In genomic region chr11:11422291-11423128, GRCh38 we compare ENCODE assay signal across 1 cellular context.
TF ChIP-seq lines count a peak whose summit lies in the region.

No MANE protein-coding gene starts in this region.

TF ChIP-seq in GM23338, 12 proteins besides CTCF, POLR2A, EP300 and RAD21 (continued from another document):
- TF ChIP-seq, protein P1, sequence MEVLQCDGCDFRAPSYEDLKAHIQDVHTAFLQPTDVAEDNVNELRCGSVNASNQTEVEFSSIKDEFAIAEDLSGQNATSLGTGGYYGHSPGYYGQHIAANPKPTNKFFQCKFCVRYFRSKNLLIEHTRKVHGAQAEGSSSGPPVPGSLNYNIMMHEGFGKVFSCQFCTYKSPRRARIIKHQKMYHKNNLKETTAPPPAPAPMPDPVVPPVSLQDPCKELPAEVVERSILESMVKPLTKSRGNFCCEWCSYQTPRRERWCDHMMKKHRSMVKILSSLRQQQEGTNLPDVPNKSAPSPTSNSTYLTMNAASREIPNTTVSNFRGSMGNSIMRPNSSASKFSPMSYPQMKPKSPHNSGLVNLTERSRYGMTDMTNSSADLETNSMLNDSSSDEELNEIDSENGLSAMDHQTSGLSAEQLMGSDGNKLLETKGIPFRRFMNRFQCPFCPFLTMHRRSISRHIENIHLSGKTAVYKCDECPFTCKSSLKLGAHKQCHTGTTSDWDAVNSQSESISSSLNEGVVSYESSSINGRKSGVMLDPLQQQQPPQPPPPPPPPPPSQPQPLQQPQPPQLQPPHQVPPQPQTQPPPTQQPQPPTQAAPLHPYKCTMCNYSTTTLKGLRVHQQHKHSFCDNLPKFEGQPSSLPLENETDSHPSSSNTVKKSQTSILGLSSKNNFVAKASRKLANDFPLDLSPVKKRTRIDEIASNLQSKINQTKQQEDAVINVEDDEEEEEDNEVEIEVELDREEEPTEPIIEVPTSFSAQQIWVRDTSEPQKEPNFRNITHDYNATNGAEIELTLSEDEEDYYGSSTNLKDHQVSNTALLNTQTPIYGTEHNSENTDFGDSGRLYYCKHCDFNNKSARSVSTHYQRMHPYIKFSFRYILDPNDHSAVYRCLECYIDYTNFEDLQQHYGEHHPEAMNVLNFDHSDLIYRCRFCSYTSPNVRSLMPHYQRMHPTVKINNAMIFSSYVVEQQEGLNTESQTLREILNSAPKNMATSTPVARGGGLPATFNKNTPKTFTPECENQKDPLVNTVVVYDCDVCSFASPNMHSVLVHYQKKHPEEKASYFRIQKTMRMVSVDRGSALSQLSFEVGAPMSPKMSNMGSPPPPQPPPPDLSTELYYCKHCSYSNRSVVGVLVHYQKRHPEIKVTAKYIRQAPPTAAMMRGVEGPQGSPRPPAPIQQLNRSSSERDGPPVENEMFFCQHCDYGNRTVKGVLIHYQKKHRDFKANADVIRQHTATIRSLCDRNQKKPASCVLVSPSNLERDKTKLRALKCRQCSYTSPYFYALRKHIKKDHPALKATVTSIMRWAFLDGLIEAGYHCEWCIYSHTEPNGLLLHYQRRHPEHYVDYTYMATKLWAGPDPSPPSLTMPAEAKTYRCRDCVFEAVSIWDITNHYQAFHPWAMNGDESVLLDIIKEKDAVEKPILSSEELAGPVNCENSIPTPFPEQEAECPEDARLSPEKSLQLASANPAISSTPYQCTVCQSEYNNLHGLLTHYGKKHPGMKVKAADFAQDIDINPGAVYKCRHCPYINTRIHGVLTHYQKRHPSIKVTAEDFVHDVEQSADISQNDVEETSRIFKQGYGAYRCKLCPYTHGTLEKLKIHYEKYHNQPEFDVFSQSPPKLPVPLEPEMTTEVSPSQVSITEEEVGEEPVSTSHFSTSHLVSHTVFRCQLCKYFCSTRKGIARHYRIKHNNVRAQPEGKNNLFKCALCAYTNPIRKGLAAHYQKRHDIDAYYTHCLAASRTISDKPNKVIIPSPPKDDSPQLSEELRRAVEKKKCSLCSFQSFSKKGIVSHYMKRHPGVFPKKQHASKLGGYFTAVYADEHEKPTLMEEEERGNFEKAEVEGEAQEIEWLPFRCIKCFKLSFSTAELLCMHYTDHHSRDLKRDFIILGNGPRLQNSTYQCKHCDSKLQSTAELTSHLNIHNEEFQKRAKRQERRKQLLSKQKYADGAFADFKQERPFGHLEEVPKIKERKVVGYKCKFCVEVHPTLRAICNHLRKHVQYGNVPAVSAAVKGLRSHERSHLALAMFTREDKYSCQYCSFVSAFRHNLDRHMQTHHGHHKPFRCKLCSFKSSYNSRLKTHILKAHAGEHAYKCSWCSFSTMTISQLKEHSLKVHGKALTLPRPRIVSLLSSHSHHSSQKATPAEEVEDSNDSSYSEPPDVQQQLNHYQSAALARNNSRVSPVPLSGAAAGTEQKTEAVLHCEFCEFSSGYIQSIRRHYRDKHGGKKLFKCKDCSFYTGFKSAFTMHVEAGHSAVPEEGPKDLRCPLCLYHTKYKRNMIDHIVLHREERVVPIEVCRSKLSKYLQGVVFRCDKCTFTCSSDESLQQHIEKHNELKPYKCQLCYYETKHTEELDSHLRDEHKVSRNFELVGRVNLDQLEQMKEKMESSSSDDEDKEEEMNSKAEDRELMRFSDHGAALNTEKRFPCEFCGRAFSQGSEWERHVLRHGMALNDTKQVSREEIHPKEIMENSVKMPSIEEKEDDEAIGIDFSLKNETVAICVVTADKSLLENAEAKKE (CRISPR knock-in tag; IDR thresholded peaks at IDR 0.05): no peak
- TF ChIP-seq EZH2 (IDR thresholded peaks at IDR 0.05; ENCODE audit: low read depth, unreplicated experiment) (no peak), ZNF114 (CRISPR knock-in tag; IDR thresholded peaks at IDR 0.05) (no peak)
